In genomic region chr17:49968380-49969133, GRCh38 we compare ENCODE assay signal across 1 cellular context.
TF ChIP-seq lines count a peak whose summit lies in the region.

No MANE protein-coding gene starts in this region.

TF ChIP-seq in HepG2, 621 proteins besides CTCF, POLR2A, EP300 and RAD21 (continued from another document and continues in another):
- TF ChIP-seq KDM5A (IDR thresholded peaks at IDR 0.05; ENCODE audit: borderline replicate concordance, low read length) (no peak), CBX2 (IDR thresholded peaks at IDR 0.05; ENCODE audit: low read depth, low read length) (no peak), CBX2 (CRISPR knock-in tag; IDR thresholded peaks at IDR 0.05; ENCODE audit: low read depth) (no peak), ZNF563 (CRISPR knock-in tag; IDR thresholded peaks at IDR 0.05) (peak; percentile 94), POLR2AphosphoS2 (IDR thresholded peaks at IDR 0.05; ENCODE audit: low read depth, low read length) (no peak), CREBL2 (CRISPR knock-in tag; IDR thresholded peaks at IDR 0.05; ENCODE audit: borderline replicate concordance) (no peak; the same call in 1 of the 2 replicates), ZBTB4 (CRISPR knock-in tag; IDR thresholded peaks at IDR 0.05; ENCODE audit: borderline replicate concordance) (no peak), ARHGAP35 (CRISPR knock-in tag; IDR thresholded peaks at IDR 0.05; ENCODE audit: borderline replicate concordance) (no peak), MAX (IDR thresholded peaks at IDR 0.05) (peak; percentile 88), ZNF589 (CRISPR knock-in tag; conservative IDR thresholded peaks at IDR 0.05) (no peak), KMT2B (CRISPR knock-in tag; IDR thresholded peaks at IDR 0.05) (no peak), CERS6 (CRISPR knock-in tag; IDR thresholded peaks at IDR 0.05) (no peak), ATF1 (CRISPR knock-in tag; IDR thresholded peaks at IDR 0.05) (no peak), SNAPC4 (CRISPR knock-in tag; IDR thresholded peaks at IDR 0.05) (no peak), ZSCAN21 (CRISPR knock-in tag; IDR thresholded peaks at IDR 0.05; ENCODE audit: borderline replicate concordance) (0 out of 2 replicates have a peak, but pooled peaks have one; percentile 24), TGIF2 (CRISPR knock-in tag; IDR thresholded peaks at IDR 0.05) (no peak), NRL (CRISPR knock-in tag; IDR thresholded peaks at IDR 0.05; ENCODE audit: borderline replicate concordance) (no peak), RAD51 (IDR thresholded peaks at IDR 0.05; ENCODE audit: borderline replicate concordance) (no peak), ZBTB38 (CRISPR knock-in tag; IDR thresholded peaks at IDR 0.05) (no peak), REST (IDR thresholded peaks at IDR 0.05; ENCODE audit: borderline replicate concordance in 1 of 2, low read depth in 1 of 2, low read length in 2 of 2) (no peak), ZNF780A (CRISPR knock-in tag; IDR thresholded peaks at IDR 0.05) (no peak), BRF2 (CRISPR knock-in tag; IDR thresholded peaks at IDR 0.05) (no peak), KLF12 (CRISPR knock-in tag; IDR thresholded peaks at IDR 0.05; ENCODE audit: borderline replicate concordance) (no peak; the same call in 1 of the 2 replicates), CREB1 (IDR thresholded peaks at IDR 0.05) (no peak), CREB1 (CRISPR knock-in tag; IDR thresholded peaks at IDR 0.05) (no peak), ZNF777 (CRISPR knock-in tag; IDR thresholded peaks at IDR 0.05) (peak; percentile 96), MAF1 (CRISPR knock-in tag; IDR thresholded peaks at IDR 0.05; ENCODE audit: borderline replicate concordance) (no peak), RFXAP (CRISPR knock-in tag; IDR thresholded peaks at IDR 0.05; ENCODE audit: borderline replicate concordance) (peak; percentile 32; the same call in 1 of the 2 replicates), ZNF609 (CRISPR knock-in tag; IDR thresholded peaks at IDR 0.05; ENCODE audit: borderline replicate concordance) (0 out of 2 replicates have a peak, but pooled peaks have one; percentile 13), ZNF276 (CRISPR knock-in tag; IDR thresholded peaks at IDR 0.05; ENCODE audit: low read depth) (no peak), MZF1 (CRISPR knock-in tag; IDR thresholded peaks at IDR 0.05; ENCODE audit: borderline replicate concordance) (no peak), SMAD3 (CRISPR knock-in tag; IDR thresholded peaks at IDR 0.05) (no peak), ATF4 (CRISPR knock-in tag; IDR thresholded peaks at IDR 0.05) (no peak), ZBTB8A (CRISPR knock-in tag; IDR thresholded peaks at IDR 0.05; ENCODE audit: borderline replicate concordance, low read depth) (peak; percentile 83; the same call in 1 of the 2 replicates), ZNF33A (CRISPR knock-in tag; IDR thresholded peaks at IDR 0.05; ENCODE audit: borderline replicate concordance) (no peak), SNAI1 (CRISPR knock-in tag; IDR thresholded peaks at IDR 0.05; ENCODE audit: borderline replicate concordance) (no peak), ATF7 (IDR thresholded peaks at IDR 0.05) (no peak), ATF7 (CRISPR knock-in tag; IDR thresholded peaks at IDR 0.05) (peak; percentile 33; the same call in 1 of the 2 replicates)
